8 cellular contexts compared by ENCODE assay signal in genomic region chr15:91099616-91100560, GRCh38. TPM values are rescaled to one million over a fixed set of nuclear protein-coding genes. Genes with fewer than 3 reads are reported as not detected.
DNase-seq lines count a peak whose midpoint lies in the region; ATAC-seq and TF ChIP-seq lines count a peak whose summit lies in the region.

Gene SV2B, plus strand, starts transcription at chr15:91100257. Its CDS starts 126,007 bp downstream, at chr15:91226264.

- no peak for TF ChIP-seq CTCF in WI38 (IDR thresholded peaks at IDR 0.05; ENCODE audit: low read depth, low read length)

- H3K27me3 ChIP-seq in HUES6 (ENCODE audit: control insufficient read depth, insufficient read depth, low read length): peaks cover 86% of the 10 kb centered on the region

- H3K9ac ChIP-seq in HUES6 (ENCODE audit: low read length): no peak within 1 kb of the TSS

- H3K27ac ChIP-seq in HUES6 (ENCODE audit: low read depth, low read length): no peak within 1 kb of the TSS

- H3K9me3 ChIP-seq in HUES6 (ENCODE audit: control insufficient read depth, insufficient read depth, low read depth, low read length): no peaks in the 10 kb centered on the region

- H3K4me3 ChIP-seq in HUES6 (ENCODE audit: low read depth, low read length) (peak within 1 kb of the TSS; percentile 57), WI38 (ENCODE audit: low read depth, low read length) (peak within 1 kb of the TSS; percentile 53)

- H3K36me3 ChIP-seq in HUES6 (ENCODE audit: control insufficient read depth, insufficient read depth, low read length): no peaks in the 10 kb centered on the region

- DNase-seq in Right ventricle myocardium inferior (ENCODE audit: missing footprints) (no peak), cardiac septum (ENCODE audit: low spot score) (no peak), left colon (peak in 1 of 2 donors; percentile 11), SKM-1 (lab: John Stamatoyannopoulos, UW; ENCODE audit: unreplicated experiment) (no peak)
- peak; percentile 31 for DNase-seq in central memory CD4-positive, alpha-beta T cell
- DNase-seq in stimulated activated CD4-positive, alpha-beta T cell treated with anti-CD3 and anti-CD28 coated beads, Interleukin-2, amount 100 ng/mL, for 48 hours: peak; percentile 33 to 36

- peaks cover 9% of the 10 kb centered on the region for H3K4me1 ChIP-seq in HUES6 (ENCODE audit: control insufficient read depth, insufficient read depth, low read length)

- ATAC-seq in Right ventricle myocardium inferior: peak; percentile 56
- ATAC-seq in left colon: peak; percentile 45

- intact Hi-C loops in Right ventricle myocardium inferior (cut with DNase I) (loop anchor here (5.0 kb wide), 1 partner anchor 127 kb away; no protein-coding TSS in a partner anchor), cardiac septum (cut with DNase I) (no loop called here), left colon (cut with DNase I, micrococcal nuclease) (no loop called here)

RNA-seq across cellular contexts. Expression of gene SV2B, which starts in this region (rescaled TPM):
- total RNA-seq in Right ventricle myocardium inferior (3.5 TPM), cardiac septum (3.7 TPM), left colon (under 1 TPM; 0.40 to 0.61 TPM)

Comparison
In these comparisons a context has a peak if more than half of its experiments do, and no peak if none do; other contexts are left out.
1. Peak in ATAC-seq in left colon; RNA of the gene not detected or under 1 TPM.
2. DNase-seq: peak in central memory CD4-positive, alpha-beta T cell (single experiment) and stimulated activated CD4-positive, alpha-beta T cell treated with anti-CD3 and anti-CD28 coated beads, Interleukin-2, amount 100 ng/mL, for 48 hours (2 of 2); none in Right ventricle myocardium inferior (single experiment), cardiac septum (single experiment) and SKM-1 (single experiment).